Comparison of ENCODE assay signal across 10 cellular contexts in genomic region chr10:69769395-69769989, GRCh38. TPM values are rescaled to one million over a fixed set of nuclear protein-coding genes. Genes with fewer than 3 reads are reported as not detected.
A peak's percentile ranks its signal among the peaks of the same experiment; 100 is the strongest.
DNase-seq lines count a peak whose midpoint lies in the region; ATAC-seq and TF ChIP-seq lines count a peak whose summit lies in the region.
"Had no signal": no experiment of that assay in that cellular context is flagged by ENCODE, and none has a peak within 500 bp of the region (broad histone marks: within the 10 kb centered on the region; RNA-seq: fewer than 3 reads in every experiment).

No MANE protein-coding gene starts in this region.

- no peaks in the 10 kb centered on the region for H3K9me3 ChIP-seq in ascending aorta
- no peaks in the 10 kb centered on the region for H3K9me3 ChIP-seq in hepatocyte (ENCODE audit: low read depth)
- no peaks in the 10 kb centered on the region for H3K9me3 ChIP-seq in thoracic aorta
- no peaks in the 10 kb centered on the region for H3K9me3 ChIP-seq in CD4-positive, alpha-beta T cell (ENCODE audit: control insufficient read depth, low read length)
- no peaks in the 10 kb centered on the region for H3K9me3 ChIP-seq in MM.1S (replicated peaks; ENCODE audit: insufficient read depth, low read length)

- no peak overlapping the region for H3K27ac Mint-ChIP-seq in CD4-positive, alpha-beta T cell
- H3K27ac Mint-ChIP-seq: IgD-negative memory B cell had no signal

- H3F3A ChIP-seq in MM.1S (ENCODE audit: insufficient read depth, low read length): no peaks in the 10 kb centered on the region

- TF ChIP-seq CTCF in ascending aorta (IDR thresholded peaks at IDR 0.05) (no peak), hepatocyte (IDR thresholded peaks at IDR 0.05; ENCODE audit: poor library complexity) (no peak), thoracic aorta (IDR thresholded peaks at IDR 0.05) (no peak), MM.1S (IDR thresholded peaks at IDR 0.05; ENCODE audit: low read length) (no peak)
- TF ChIP-seq CTCF in CD4-positive, alpha-beta T cell (IDR thresholded peaks at IDR 0.05): no peak

- H2AFZ ChIP-seq in hepatocyte (peak overlapping the region; percentile 26), MM.1S (ENCODE audit: low read length) (no peak overlapping the region)

- WGBS in hepatocyte (ENCODE audit: low lambda C conversion rate, missing lambda C conversion rate): 41% methylated on average over 9 of the region's 9 CpGs

- DNase-seq in HPDE6-E6E7 (ENCODE audit: extremely low spot score) (peak; percentile 72), ascending aorta (ENCODE audit: low spot score in 2 of 2) (peak in 1 of 2 donors; percentile 83), hepatocyte (ENCODE audit: low spot score) (peak; percentile 68), thoracic aorta (ENCODE audit: low spot score) (peak; percentile 36), MM.1S (no peak), COR-L47 (lab: John Stamatoyannopoulos, UW) (no peak)
- no peak for DNase-seq in CD4-positive, alpha-beta T cell

- no peak overlapping the region for H3K9ac ChIP-seq in MM.1S (ENCODE audit: low read length)

- H3K4me1 ChIP-seq in ascending aorta (peaks cover 17 to 20% of the 10 kb centered on the region in 2 donors), hepatocyte (ENCODE audit: insufficient read depth) (peaks cover 7% of the 10 kb centered on the region), thoracic aorta (ENCODE audit: control insufficient read depth in 1 of 2, low read depth in 2 of 2) (peaks cover 7 to 47% of the 10 kb centered on the region in 2 donors), MM.1S (ENCODE audit: low read length) (no peaks in the 10 kb centered on the region)

- H3K4me1 Mint-ChIP-seq in CD4-positive, alpha-beta T cell (ENCODE audit: low read depth): no peaks in the 10 kb centered on the region
- H3K4me1 Mint-ChIP-seq: IgD-negative memory B cell had no signal

- no peaks in the 10 kb centered on the region for H3K79me2 ChIP-seq in hepatocyte
- no peaks in the 10 kb centered on the region for H3K79me2 ChIP-seq in MM.1S (ENCODE audit: low read length)

- H3K36me3 ChIP-seq in ascending aorta: no peaks in the 10 kb centered on the region
- no peaks in the 10 kb centered on the region for H3K36me3 ChIP-seq in hepatocyte (replicated peaks; ENCODE audit: insufficient read depth, low read depth)
- no peaks in the 10 kb centered on the region for H3K36me3 ChIP-seq in thoracic aorta
- no peaks in the 10 kb centered on the region for H3K36me3 ChIP-seq in MM.1S (replicated peaks; ENCODE audit: insufficient read depth, low read length)

- H3K36me3 Mint-ChIP-seq in CD4-positive, alpha-beta T cell (ENCODE audit: low read depth): no peaks in the 10 kb centered on the region
- H3K36me3 Mint-ChIP-seq: IgD-negative memory B cell had no signal

- H4K20me1 ChIP-seq in hepatocyte (ENCODE audit: insufficient read depth, poor library complexity, severe bottlenecking) (no peaks in the 10 kb centered on the region), MM.1S (ENCODE audit: insufficient read depth, low read length) (no peaks in the 10 kb centered on the region)

- H3K4me3 ChIP-seq in ascending aorta: no peak overlapping the region
- H3K4me3 ChIP-seq in hepatocyte: no peak overlapping the region
- H3K4me3 ChIP-seq in thoracic aorta: no peak overlapping the region
- no peak overlapping the region for H3K4me3 ChIP-seq in MM.1S (ENCODE audit: low read length)

- CTCF ChIA-PET in CD4-positive, alpha-beta T cell (lab: Charles Lee): no interaction called here

- H3K9me2 ChIP-seq in hepatocyte (replicated peaks; ENCODE audit: insufficient read depth) (no peaks in the 10 kb centered on the region), MM.1S (replicated peaks; ENCODE audit: insufficient read depth, low read length) (no peaks in the 10 kb centered on the region)

- H3K27me3 ChIP-seq in ascending aorta: no peaks in the 10 kb centered on the region
- H3K27me3 ChIP-seq in hepatocyte: no peaks in the 10 kb centered on the region
- no peaks in the 10 kb centered on the region for H3K27me3 ChIP-seq in thoracic aorta (replicated peaks; ENCODE audit: insufficient read depth)
- H3K27me3 ChIP-seq in CD4-positive, alpha-beta T cell (ENCODE audit: control insufficient read depth, insufficient read depth, low read length): no peaks in the 10 kb centered on the region
- peaks cover 55% of the 10 kb centered on the region for H3K27me3 ChIP-seq in MM.1S (replicated peaks; ENCODE audit: insufficient read depth, low read length)

- POLR2A ChIA-PET in CD4-positive, alpha-beta T cell (lab: Charles Lee): no interaction called here

- no peaks in the 10 kb centered on the region for H3K9me3 Mint-ChIP-seq in CD4-positive, alpha-beta T cell
- H3K9me3 Mint-ChIP-seq: IgD-negative memory B cell had no signal

- peaks cover 12% of the 10 kb centered on the region for H3K27me3 Mint-ChIP-seq in CD4-positive, alpha-beta T cell

- ATAC-seq in thoracic aorta (ENCODE audit: insufficient number of reproducible peaks, low FRiP score, low read depth) (peak; percentile 52), GM21447 (IDR thresholded peaks at IDR 0.05; ENCODE audit: unreplicated experiment) (no peak)
- no peak for ATAC-seq in CD4-positive, alpha-beta T cell (ENCODE audit: poor library complexity)

- no peak overlapping the region for H3K4me2 ChIP-seq in hepatocyte
- H3K4me2 ChIP-seq in MM.1S (ENCODE audit: low read depth, low read length): no peak overlapping the region

- H3K27ac ChIP-seq in ascending aorta (peak overlapping the region; percentile 76 to 80), hepatocyte (peak overlapping the region; percentile 39), thoracic aorta (peak overlapping the region; percentile 74 to 90), MM.1S (ENCODE audit: low read length) (no peak overlapping the region)
- H3K27ac ChIP-seq in CD4-positive, alpha-beta T cell (ENCODE audit: low read depth, low read length): no peak overlapping the region
- H3K27ac ChIP-seq: VCaP had no signal

- intact Hi-C loops in ascending aorta (cut with DNase I): loop anchor here (1.0 kb wide), 1 partner anchor 32 kb away; the partner anchor contains the start of gene COL13A1
- intact Hi-C loops in CD4-positive, alpha-beta T cell (cut with DNase I, micrococcal nuclease): no loop called here

- no peak overlapping the region for H3K4me3 Mint-ChIP-seq in CD4-positive, alpha-beta T cell
- H3K4me3 Mint-ChIP-seq: IgD-negative memory B cell had no signal

RNA-seq across cellular contexts. Expression of gene COL13A1, which starts 32.2 kb away (rescaled TPM):
- 8.0 TPM for total RNA-seq in ascending aorta
- total RNA-seq in hepatocyte: 2.7 and 4.5 TPM in 2 replicates
- polyA plus RNA-seq in hepatocyte: 5.8 and 8.5 TPM in 2 replicates
- total RNA-seq in thoracic aorta: 10 to 100 TPM; 23.1 to 34.1 TPM
- not detected for total RNA-seq in CD4-positive, alpha-beta T cell
- polyA plus RNA-seq: IgD-negative memory B cell had no signal

Comparison
In these comparisons a context has a peak if more than half of its experiments do, and no peak if none do; other contexts are left out.
1. DNase-seq: peak in HPDE6-E6E7 (single experiment), hepatocyte (single experiment) and thoracic aorta (single experiment); none in CD4-positive, alpha-beta T cell (0 of 10), MM.1S (single experiment) and COR-L47 (single experiment).
2. H3K27ac ChIP-seq: peak in ascending aorta (2 of 2), hepatocyte (single experiment) and thoracic aorta (2 of 2); none in CD4-positive, alpha-beta T cell (single experiment) and MM.1S (single experiment).